13 cellular contexts compared by ENCODE assay signal in the genomic region with DNA sequence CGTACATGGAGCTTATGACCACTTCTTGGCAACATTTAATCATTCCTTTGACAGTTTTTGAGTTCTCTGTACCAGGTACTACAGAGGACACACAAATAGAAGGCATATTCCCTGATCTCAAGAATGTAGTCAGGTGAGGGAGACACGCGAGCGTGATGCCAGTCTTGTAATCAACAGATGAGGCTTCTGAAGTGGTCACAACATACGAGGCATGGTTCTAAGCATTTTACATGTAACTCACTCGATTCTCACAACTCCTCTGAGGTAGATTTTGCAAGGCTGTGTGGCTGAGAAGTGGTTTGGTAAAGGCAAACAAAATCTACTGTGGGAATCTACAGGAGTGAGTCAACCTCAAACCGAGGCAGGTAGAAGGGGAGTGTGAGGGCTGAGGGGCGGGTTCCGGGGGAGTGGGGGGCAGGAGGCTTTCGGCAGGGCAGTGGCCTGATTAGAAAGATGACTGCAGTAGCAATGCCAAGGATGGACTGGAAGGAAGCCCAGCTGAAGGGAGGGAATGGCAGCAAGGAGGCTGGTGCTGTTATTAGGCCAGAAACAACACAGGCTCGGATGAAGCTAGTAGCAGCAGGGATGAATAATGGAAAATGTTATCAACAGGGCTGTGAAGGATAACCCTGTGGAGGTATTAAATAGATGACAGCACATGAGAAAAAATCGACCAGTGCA.
A peak's percentile ranks its signal among the peaks of the same experiment; 100 is the strongest.
DNase-seq lines count a peak whose midpoint lies in the region; ATAC-seq and TF ChIP-seq lines count a peak whose summit lies in the region.
"Had no signal": no experiment of that assay in that cellular context is flagged by ENCODE, and none has a peak within 500 bp of the region (broad histone marks: within the 10 kb centered on the region; RNA-seq: fewer than 3 reads in every experiment).

No MANE protein-coding gene starts in this region.

- TF ChIP-seq CTCF in WTC11 (IDR thresholded peaks at IDR 0.05), result no peak
- no peak for TF ChIP-seq CTCF in progenitor cell of endocrine pancreas (IDR thresholded peaks at IDR 0.05; ENCODE audit: unreplicated experiment)
- TF ChIP-seq CTCF in GM10248 (IDR thresholded peaks at IDR 0.05; ENCODE audit: control extremely low read depth, extremely low read depth, low read depth, missing control alignments), result no peak

- ATAC-seq in WTC11 (no peak), right cardiac atrium (peak; percentile 40 to 67)
- ATAC-seq: gastrocnemius medialis, HepG2 had no signal

- H3K27me3 Mint-ChIP-seq in activated T-cell treated with anti-CD3 and anti-CD28 coated beads, Interleukin-2, amount 50 U/mL, for 24 hours, result no peaks in the 10 kb centered on the region
- H3K27me3 Mint-ChIP-seq in WTC11 (ENCODE audit: low read depth), result no peaks in the 10 kb centered on the region
- H3K27me3 Mint-ChIP-seq in progenitor cell of endocrine pancreas, result no peaks in the 10 kb centered on the region

- H3K27me3 ChIP-seq in right cardiac atrium (ENCODE audit: control insufficient read depth, insufficient read depth), result no peaks in the 10 kb centered on the region
- H3K27me3 ChIP-seq: gastrocnemius medialis had no signal

- H3K4me1 ChIP-seq in right cardiac atrium (ENCODE audit: control insufficient read depth, insufficient read depth, low read length), result no peaks in the 10 kb centered on the region
- H3K4me1 ChIP-seq: gastrocnemius medialis had no signal

- POLR2A ChIA-PET in WTC11 (lab: Charles Lee) (interaction anchor here (0.5 to 1.0 kb wide), 2 partner anchors 131 to 152 kb away, joined by 3 read pairs; no protein-coding TSS in a partner anchor), GM10248 (lab: Yijun Ruan, JAX) (no interaction called here)

- H3K4me3 ChIP-seq in right cardiac atrium (ENCODE audit: low read length), result no peak overlapping the region
- H3K4me3 ChIP-seq: gastrocnemius medialis had no signal

- H3K9me3 ChIP-seq in right cardiac atrium (ENCODE audit: control insufficient read depth, low read length), result no peaks in the 10 kb centered on the region
- H3K9me3 ChIP-seq: gastrocnemius medialis had no signal

- no peak for DNase-seq in activated T-cell treated with anti-CD3 and anti-CD28 coated beads, Interleukin-2, amount 50 U/mL, for 24 hours
- DNase-seq in activated T-cell treated with anti-CD3 and anti-CD28 coated beads for 4 hours (no peak), WTC11 (ENCODE audit: low spot score) (no peak), right cardiac atrium (no peak), progenitor cell of endocrine pancreas (ENCODE audit: low spot score, unreplicated experiment) (no peak), GM10248 (ENCODE audit: extremely low spot score) (no peak), OCI-M2 (lab: John Stamatoyannopoulos, UW; ENCODE audit: unreplicated experiment) (no peak)
- no peak for DNase-seq in stimulated activated CD4-positive, alpha-beta T cell treated with anti-CD3 and anti-CD28 coated beads, Interleukin-4, amount 100 ng/mL, for 4 hours
- DNase-seq: gastrocnemius medialis, NCI-H146, retina had no signal

- H3K27ac ChIP-seq in right cardiac atrium (ENCODE audit: low read length), result no peak overlapping the region
- H3K27ac ChIP-seq: gastrocnemius medialis had no signal

- peak overlapping the region; percentile 50 for H3K27ac Mint-ChIP-seq in activated T-cell treated with anti-CD3 and anti-CD28 coated beads, Interleukin-2, amount 50 U/mL, for 24 hours
- H3K27ac Mint-ChIP-seq in WTC11 (peak overlapping the region; percentile 31; the same call in 1 of the 2 replicates), progenitor cell of endocrine pancreas (peak overlapping the region; percentile 87)

- CTCF ChIA-PET in WTC11 (lab: Charles Lee) (interaction anchor here (0.6 kb wide), 1 partner anchor 362 kb away, joined by 3 read pairs; no protein-coding TSS in a partner anchor), GM10248 (lab: Yijun Ruan, JAX) (interaction anchor here (1.4 to 1.5 kb wide), 2 partner anchors 8 to 11 kb away, joined by 4 to 8 read pairs; no protein-coding TSS in a partner anchor)

- H3K4me1 Mint-ChIP-seq in activated T-cell treated with anti-CD3 and anti-CD28 coated beads, Interleukin-2, amount 50 U/mL, for 24 hours (ENCODE audit: low read depth), result peaks cover 14% of the 10 kb centered on the region
- no peaks in the 10 kb centered on the region for H3K4me1 Mint-ChIP-seq in WTC11
- H3K4me1 Mint-ChIP-seq in progenitor cell of endocrine pancreas (ENCODE audit: low read depth), result no peaks in the 10 kb centered on the region
- H3K4me1 Mint-ChIP-seq: neural crest cell had no signal

- H3K9me3 Mint-ChIP-seq in activated T-cell treated with anti-CD3 and anti-CD28 coated beads, Interleukin-2, amount 50 U/mL, for 24 hours, result no peaks in the 10 kb centered on the region
- H3K9me3 Mint-ChIP-seq in WTC11 (no peaks in the 10 kb centered on the region), progenitor cell of endocrine pancreas (ENCODE audit: low read depth) (no peaks in the 10 kb centered on the region)
- H3K9me3 Mint-ChIP-seq: neural crest cell had no signal

- WGBS in right cardiac atrium, result 57% methylated on average over 12 of the region's 12 CpGs

- intact Hi-C loops in right cardiac atrium (cut with DNase I), result no loop called here

- H3K4me3 Mint-ChIP-seq in activated T-cell treated with anti-CD3 and anti-CD28 coated beads, Interleukin-2, amount 50 U/mL, for 24 hours, result no peak overlapping the region
- H3K4me3 Mint-ChIP-seq in WTC11 (no peak overlapping the region), progenitor cell of endocrine pancreas (ENCODE audit: low read depth) (no peak overlapping the region)
- H3K4me3 Mint-ChIP-seq: neural crest cell had no signal

- H3K36me3 Mint-ChIP-seq in activated T-cell treated with anti-CD3 and anti-CD28 coated beads, Interleukin-2, amount 50 U/mL, for 24 hours (ENCODE audit: low read depth), result peaks cover 2% of the 10 kb centered on the region
- H3K36me3 Mint-ChIP-seq in WTC11 (no peaks in the 10 kb centered on the region; the same call in 1 of the 2 replicates), progenitor cell of endocrine pancreas (ENCODE audit: insufficient read depth) (peaks cover 4% of the 10 kb centered on the region)

TF ChIP-seq in WTC11, 78 proteins besides CTCF, POLR2A, EP300 and RAD21:
- no peak for TF ChIP-seq ZNF232 (CRISPR knock-in tag; IDR thresholded peaks at IDR 0.05)
- TF ChIP-seq, protein P1, sequence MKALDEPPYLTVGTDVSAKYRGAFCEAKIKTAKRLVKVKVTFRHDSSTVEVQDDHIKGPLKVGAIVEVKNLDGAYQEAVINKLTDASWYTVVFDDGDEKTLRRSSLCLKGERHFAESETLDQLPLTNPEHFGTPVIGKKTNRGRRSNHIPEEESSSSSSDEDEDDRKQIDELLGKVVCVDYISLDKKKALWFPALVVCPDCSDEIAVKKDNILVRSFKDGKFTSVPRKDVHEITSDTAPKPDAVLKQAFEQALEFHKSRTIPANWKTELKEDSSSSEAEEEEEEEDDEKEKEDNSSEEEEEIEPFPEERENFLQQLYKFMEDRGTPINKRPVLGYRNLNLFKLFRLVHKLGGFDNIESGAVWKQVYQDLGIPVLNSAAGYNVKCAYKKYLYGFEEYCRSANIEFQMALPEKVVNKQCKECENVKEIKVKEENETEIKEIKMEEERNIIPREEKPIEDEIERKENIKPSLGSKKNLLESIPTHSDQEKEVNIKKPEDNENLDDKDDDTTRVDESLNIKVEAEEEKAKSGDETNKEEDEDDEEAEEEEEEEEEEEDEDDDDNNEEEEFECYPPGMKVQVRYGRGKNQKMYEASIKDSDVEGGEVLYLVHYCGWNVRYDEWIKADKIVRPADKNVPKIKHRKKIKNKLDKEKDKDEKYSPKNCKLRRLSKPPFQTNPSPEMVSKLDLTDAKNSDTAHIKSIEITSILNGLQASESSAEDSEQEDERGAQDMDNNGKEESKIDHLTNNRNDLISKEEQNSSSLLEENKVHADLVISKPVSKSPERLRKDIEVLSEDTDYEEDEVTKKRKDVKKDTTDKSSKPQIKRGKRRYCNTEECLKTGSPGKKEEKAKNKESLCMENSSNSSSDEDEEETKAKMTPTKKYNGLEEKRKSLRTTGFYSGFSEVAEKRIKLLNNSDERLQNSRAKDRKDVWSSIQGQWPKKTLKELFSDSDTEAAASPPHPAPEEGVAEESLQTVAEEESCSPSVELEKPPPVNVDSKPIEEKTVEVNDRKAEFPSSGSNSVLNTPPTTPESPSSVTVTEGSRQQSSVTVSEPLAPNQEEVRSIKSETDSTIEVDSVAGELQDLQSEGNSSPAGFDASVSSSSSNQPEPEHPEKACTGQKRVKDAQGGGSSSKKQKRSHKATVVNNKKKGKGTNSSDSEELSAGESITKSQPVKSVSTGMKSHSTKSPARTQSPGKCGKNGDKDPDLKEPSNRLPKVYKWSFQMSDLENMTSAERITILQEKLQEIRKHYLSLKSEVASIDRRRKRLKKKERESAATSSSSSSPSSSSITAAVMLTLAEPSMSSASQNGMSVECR (CRISPR knock-in tag; IDR thresholded peaks at IDR 0.05; ENCODE audit: borderline replicate concordance), result no peak
- TF ChIP-seq, protein P2, sequence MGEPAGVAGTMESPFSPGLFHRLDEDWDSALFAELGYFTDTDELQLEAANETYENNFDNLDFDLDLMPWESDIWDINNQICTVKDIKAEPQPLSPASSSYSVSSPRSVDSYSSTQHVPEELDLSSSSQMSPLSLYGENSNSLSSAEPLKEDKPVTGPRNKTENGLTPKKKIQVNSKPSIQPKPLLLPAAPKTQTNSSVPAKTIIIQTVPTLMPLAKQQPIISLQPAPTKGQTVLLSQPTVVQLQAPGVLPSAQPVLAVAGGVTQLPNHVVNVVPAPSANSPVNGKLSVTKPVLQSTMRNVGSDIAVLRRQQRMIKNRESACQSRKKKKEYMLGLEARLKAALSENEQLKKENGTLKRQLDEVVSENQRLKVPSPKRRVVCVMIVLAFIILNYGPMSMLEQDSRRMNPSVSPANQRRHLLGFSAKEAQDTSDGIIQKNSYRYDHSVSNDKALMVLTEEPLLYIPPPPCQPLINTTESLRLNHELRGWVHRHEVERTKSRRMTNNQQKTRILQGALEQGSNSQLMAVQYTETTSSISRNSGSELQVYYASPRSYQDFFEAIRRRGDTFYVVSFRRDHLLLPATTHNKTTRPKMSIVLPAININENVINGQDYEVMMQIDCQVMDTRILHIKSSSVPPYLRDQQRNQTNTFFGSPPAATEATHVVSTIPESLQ (CRISPR knock-in tag; IDR thresholded peaks at IDR 0.05), result no peak

Comparison
In these comparisons a context has a peak if more than half of its experiments do, and no peak if none do; other contexts are left out.
1. H3K27ac Mint-ChIP-seq: peak in every context shown above with its lines; median percentile 87 in progenitor cell of endocrine pancreas; 50 in activated T-cell treated with anti-CD3 and anti-CD28 coated beads, Interleukin-2, amount 50 U/mL, for 24 hours; 31 in WTC11.